ENCODE assay signal across 8 cellular contexts in the genomic region with DNA sequence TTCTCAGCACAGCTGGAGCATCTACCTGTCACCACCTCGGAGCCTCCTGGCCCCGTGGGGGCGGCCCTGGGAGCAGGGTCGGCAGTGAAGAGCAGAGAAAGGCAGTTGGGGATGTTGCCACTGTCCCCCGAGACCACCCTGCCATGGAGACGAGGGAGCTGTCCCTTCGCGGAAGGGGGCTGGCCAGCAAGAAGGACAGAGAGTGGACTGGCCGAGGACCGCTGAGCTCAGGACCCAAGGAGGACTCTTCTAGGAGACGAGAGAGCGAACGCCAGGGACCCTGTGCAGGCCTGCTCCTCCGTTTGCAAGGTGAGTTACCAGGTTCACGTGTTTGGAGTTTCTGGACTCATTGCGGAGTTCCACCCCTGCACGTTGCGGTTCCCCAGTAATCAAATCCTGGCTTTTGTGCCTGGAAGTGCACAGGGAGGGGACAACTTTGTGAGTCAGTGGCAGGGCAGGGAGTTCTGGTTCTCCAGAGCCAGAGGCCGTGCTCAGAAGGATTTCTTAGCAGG. TPM values are rescaled to one million over a fixed set of nuclear protein-coding genes. Genes with fewer than 3 reads are reported as not detected.
DNase-seq lines count a peak whose midpoint lies in the region; ATAC-seq and TF ChIP-seq lines count a peak whose summit lies in the region.

No MANE protein-coding gene starts in this region.

- H3K4me3 Mint-ChIP-seq in activated T-helper 1 cell treated with anti-CD3 and anti-CD28 coated beads, Interleukin-12 subunit alpha, Interleukin-12 subunit beta, Interleukin-2, Interleukin-4 antibody, amounts not matched to agents 30 ng/mL and 10 ng/mL and 1 ng/mL, durations not matched to agents 14 hours and 24 hours and 36 hours, result no peak overlapping the region

- intact Hi-C loops in colonic mucosa (cut with DNase I), result no loop called here
- intact Hi-C loops in activated T-helper 1 cell treated with anti-CD3 and anti-CD28 coated beads, Interleukin-12 subunit alpha, Interleukin-12 subunit beta, Interleukin-2, Interleukin-4 antibody, amounts not matched to agents 30 ng/mL and 10 ng/mL and 1 ng/mL, durations not matched to agents 14 hours and 24 hours and 36 hours (cut with micrococcal nuclease), result loop anchor here (2.0 kb wide), 1 partner anchor 588 kb away; no protein-coding TSS in a partner anchor

- no peaks in the 10 kb centered on the region for H3K9me3 Mint-ChIP-seq in activated T-helper 1 cell treated with anti-CD3 and anti-CD28 coated beads, Interleukin-12 subunit alpha, Interleukin-12 subunit beta, Interleukin-2, Interleukin-4 antibody, amounts not matched to agents 30 ng/mL and 10 ng/mL and 1 ng/mL, durations not matched to agents 14 hours and 24 hours and 36 hours

- H3K27me3 ChIP-seq in colonic mucosa, result no peaks in the 10 kb centered on the region
- no peaks in the 10 kb centered on the region for H3K27me3 ChIP-seq in lung (ENCODE audit: control insufficient read depth, insufficient read depth)
- no peaks in the 10 kb centered on the region for H3K27me3 ChIP-seq in stomach smooth muscle (ENCODE audit: control insufficient read depth in 1 of 2, insufficient read depth in 2 of 2, low read length in 2 of 2)

- H3K36me3 Mint-ChIP-seq in activated T-helper 1 cell treated with anti-CD3 and anti-CD28 coated beads, Interleukin-12 subunit alpha, Interleukin-12 subunit beta, Interleukin-2, Interleukin-4 antibody, amounts not matched to agents 30 ng/mL and 10 ng/mL and 1 ng/mL, durations not matched to agents 14 hours and 24 hours and 36 hours (ENCODE audit: low read depth), result no peaks in the 10 kb centered on the region

- H3K4me3 ChIP-seq in HEK293 (ENCODE audit: low read depth, low read length), result no peak overlapping the region
- H3K4me3 ChIP-seq in colonic mucosa, result no peak overlapping the region
- H3K4me3 ChIP-seq in lung, result no peak overlapping the region
- no peak overlapping the region for H3K4me3 ChIP-seq in stomach smooth muscle (ENCODE audit: low read length in 2 of 2)

- no peak for ATAC-seq in lung (ENCODE audit: insufficient read depth, low FRiP score)

- H3K36me3 ChIP-seq in HEK293 (ENCODE audit: control insufficient read depth in 2 of 2, insufficient read depth in 1 of 2, low read length in 2 of 2), result peaks cover 0 to 15% of the 10 kb centered on the region in 2 experiments; a peak in 2 of 3 replicates
- no peaks in the 10 kb centered on the region for H3K36me3 ChIP-seq in colonic mucosa
- peaks cover 0 to 3% of the 10 kb centered on the region in 2 donors for H3K36me3 ChIP-seq in lung (ENCODE audit: control insufficient read depth in 2 of 2, insufficient read depth in 2 of 2, low read length in 2 of 2)
- H3K36me3 ChIP-seq in stomach smooth muscle (ENCODE audit: control insufficient read depth in 2 of 2, insufficient read depth in 2 of 2, low read length in 2 of 2), result no peaks in the 10 kb centered on the region

- 73 to 82% methylated on average over 19 of the region's 19 CpGs for WGBS in lung, 2 donors

- H3K9me3 ChIP-seq in HEK293 (ENCODE audit: control insufficient read depth, insufficient read depth, low read depth, low read length) (no peaks in the 10 kb centered on the region), colonic mucosa (no peaks in the 10 kb centered on the region), lung (ENCODE audit: control insufficient read depth in 2 of 2, insufficient read depth in 1 of 2, low read length in 1 of 2) (no peaks in the 10 kb centered on the region), stomach smooth muscle (ENCODE audit: control insufficient read depth in 2 of 2, low read length in 2 of 2) (no peaks in the 10 kb centered on the region)

- peak; percentile 20 for DNase-seq in colonic mucosa
- DNase-seq in lung (ENCODE audit: low spot score), result peak; percentile 28
- DNase-seq in RKO (ENCODE audit: low spot score), result no peak
- DNase-seq in activated T-helper 1 cell treated with anti-CD3 and anti-CD28 coated beads, Interleukin-12 subunit alpha, Interleukin-12 subunit beta, Interleukin-2, Interleukin-4 antibody, amounts not matched to agents 30 ng/mL and 10 ng/mL and 1 ng/mL, durations not matched to agents 14 hours and 24 hours and 36 hours (ENCODE audit: low spot score), result no peak
- DNase-seq in stimulated activated CD4-positive, alpha-beta T cell treated with anti-CD3 and anti-CD28 coated beads, Interleukin-15, amount 100 ng/mL, for 24 hours, result no peak
- DNase-seq in HEK293T (ENCODE audit: extremely low spot score), result no peak

- peaks cover 11% of the 10 kb centered on the region for H3K27me3 Mint-ChIP-seq in activated T-helper 1 cell treated with anti-CD3 and anti-CD28 coated beads, Interleukin-12 subunit alpha, Interleukin-12 subunit beta, Interleukin-2, Interleukin-4 antibody, amounts not matched to agents 30 ng/mL and 10 ng/mL and 1 ng/mL, durations not matched to agents 14 hours and 24 hours and 36 hours (ENCODE audit: insufficient read depth)

- POLR2A ChIA-PET in HEK293 (lab: Yijun Ruan, JAX) (interaction anchor here (0.9 to 1.3 kb wide), 2 partner anchors 16 to 30 kb away, joined by 3 to 6 read pairs; no protein-coding TSS in a partner anchor), HEK293T (lab: Yijun Ruan, JAX) (interaction anchor here (0.6 to 1.8 kb wide), 5 partner anchors 16 to 147 kb away, joined by 3 to 5 read pairs (median 4); no protein-coding TSS in a partner anchor)

- no peak for TF ChIP-seq CTCF in HEK293 (tag by site-specific recombination; IDR thresholded peaks at IDR 0.05)
- TF ChIP-seq CTCF in colonic mucosa (IDR thresholded peaks at IDR 0.05), result no peak
- no peak for TF ChIP-seq CTCF in lung (IDR thresholded peaks at IDR 0.05; ENCODE audit: control extremely low read depth, extremely low read depth)

- no peak overlapping the region for H3K27ac ChIP-seq in HEK293 (ENCODE audit: extremely low read depth, low read depth, low read length)
- peak overlapping the region; percentile 72 for H3K27ac ChIP-seq in colonic mucosa
- H3K27ac ChIP-seq in lung (ENCODE audit: low read depth in 1 of 2, low read length in 1 of 2), result peak overlapping the region; percentile 87 to 96
- peak overlapping the region; percentile 92 for H3K27ac ChIP-seq in stomach smooth muscle (ENCODE audit: low read length)

- H3K9ac ChIP-seq in colonic mucosa (ENCODE audit: low read depth in 2 of 2, low read length in 2 of 2) (peak overlapping the region; percentile 58 to 80), stomach smooth muscle (ENCODE audit: low read length in 2 of 2) (no peak overlapping the region)

- no peaks in the 10 kb centered on the region; the same call in 1 of the 2 replicates for H3K4me1 ChIP-seq in HEK293 (ENCODE audit: control insufficient read depth, insufficient read depth, low read length)
- peaks cover 15% of the 10 kb centered on the region for H3K4me1 ChIP-seq in colonic mucosa
- peaks cover 0 to 27% of the 10 kb centered on the region in 2 donors for H3K4me1 ChIP-seq in lung (ENCODE audit: control insufficient read depth in 2 of 2, insufficient read depth in 2 of 2, low read length in 2 of 2)
- H3K4me1 ChIP-seq in stomach smooth muscle (ENCODE audit: control insufficient read depth, insufficient read depth, low read length), result peaks cover 50% of the 10 kb centered on the region

- peaks cover 5% of the 10 kb centered on the region for H3K4me1 Mint-ChIP-seq in activated T-helper 1 cell treated with anti-CD3 and anti-CD28 coated beads, Interleukin-12 subunit alpha, Interleukin-12 subunit beta, Interleukin-2, Interleukin-4 antibody, amounts not matched to agents 30 ng/mL and 10 ng/mL and 1 ng/mL, durations not matched to agents 14 hours and 24 hours and 36 hours (ENCODE audit: low read depth)

- CTCF ChIA-PET in HEK293 (lab: Yijun Ruan, JAX), result interaction anchor here (0.7 to 4.8 kb wide), 22 partner anchors 10 to 304 kb away, joined by 3 to 52 read pairs (median 4); no protein-coding TSS in a partner anchor
- CTCF ChIA-PET in HEK293T (lab: Yijun Ruan, JAX), result interaction anchor here (0.6 to 2.8 kb wide), 4 partner anchors 16 to 147 kb away, joined by 3 to 16 read pairs (median 4); no protein-coding TSS in a partner anchor

- no peak overlapping the region for H3K27ac Mint-ChIP-seq in activated T-helper 1 cell treated with anti-CD3 and anti-CD28 coated beads, Interleukin-12 subunit alpha, Interleukin-12 subunit beta, Interleukin-2, Interleukin-4 antibody, amounts not matched to agents 30 ng/mL and 10 ng/mL and 1 ng/mL, durations not matched to agents 14 hours and 24 hours and 36 hours

TF ChIP-seq in HEK293, 187 proteins besides CTCF, POLR2A, EP300 and RAD21 (continues in another document):
- no peak for TF ChIP-seq ZXDB (tag by site-specific recombination; IDR thresholded peaks at IDR 0.05)
- no peak for TF ChIP-seq ATF2 (tag by site-specific recombination; IDR thresholded peaks at IDR 0.05; ENCODE audit: low read depth)
- TF ChIP-seq MEIS1 (CRISPR knock-in tag; IDR thresholded peaks at IDR 0.05; ENCODE audit: borderline replicate concordance), result no peak

TF ChIP-seq in HEK293T, 16 proteins besides CTCF, POLR2A, EP300 and RAD21:
- TF ChIP-seq BHLHE40 (IDR thresholded peaks at IDR 0.05; ENCODE audit: borderline replicate concordance), result no peak
- TF ChIP-seq FOXA1 (IDR thresholded peaks at IDR 0.05), result no peak
- TF ChIP-seq SUZ12 (IDR thresholded peaks at IDR 0.05), result no peak
- TF ChIP-seq TARDBP (IDR thresholded peaks at IDR 0.05), result no peak
- no peak for TF ChIP-seq ARNT (IDR thresholded peaks at IDR 0.05)
- no peak for TF ChIP-seq HDGF (IDR thresholded peaks at IDR 0.05; ENCODE audit: borderline replicate concordance)
- no peak for TF ChIP-seq FOXK2 (IDR thresholded peaks at IDR 0.05)
- TF ChIP-seq SP1 (IDR thresholded peaks at IDR 0.05), result no peak
- TF ChIP-seq NFRKB (IDR thresholded peaks at IDR 0.05), result no peak
- no peak for TF ChIP-seq FOXM1 (IDR thresholded peaks at IDR 0.05; ENCODE audit: borderline replicate concordance)
- no peak for TF ChIP-seq L3MBTL2 (conservative IDR thresholded peaks at IDR 0.05)
- TF ChIP-seq CTBP1 (IDR thresholded peaks at IDR 0.05; ENCODE audit: borderline replicate concordance), result no peak
- no peak for TF ChIP-seq ZNF384 (IDR thresholded peaks at IDR 0.05)
- no peak for TF ChIP-seq ELF4 (IDR thresholded peaks at IDR 0.05)

RNA-seq across cellular contexts. Expression of gene POFUT2, which starts 5.6 kb away (rescaled TPM):
- 10 to 100 TPM; 23.8 to 31.6 TPM for total RNA-seq in colonic mucosa
- 10 to 100 TPM; 34.1 to 35.7 TPM for total RNA-seq in lung
- polyA plus RNA-seq in lung, result 10 to 100 TPM; 17.9 to 18.1 TPM
- 14.3 and 17.6 TPM in 2 replicates for total RNA-seq in activated T-helper 1 cell treated with anti-CD3 and anti-CD28 coated beads, Interleukin-12 subunit alpha, Interleukin-12 subunit beta, Interleukin-2, Interleukin-4 antibody, amounts not matched to agents 30 ng/mL and 10 ng/mL and 1 ng/mL, durations not matched to agents 14 hours and 24 hours and 36 hours

Comparison
In these comparisons a context has a peak if more than half of its experiments do, and no peak if none do; other contexts are left out.
1. DNase-seq: peak in colonic mucosa (single experiment) and lung (single experiment); none in RKO (single experiment), activated T-helper 1 cell treated with anti-CD3 and anti-CD28 coated beads, Interleukin-12 subunit alpha, Interleukin-12 subunit beta, Interleukin-2, Interleukin-4 antibody, amounts not matched to agents 30 ng/mL and 10 ng/mL and 1 ng/mL, durations not matched to agents 14 hours and 24 hours and 36 hours (single experiment), stimulated activated CD4-positive, alpha-beta T cell treated with anti-CD3 and anti-CD28 coated beads, Interleukin-15, amount 100 ng/mL, for 24 hours (single experiment) and HEK293T (single experiment).
2. H3K9ac ChIP-seq: peak in colonic mucosa (2 of 2); none in stomach smooth muscle (0 of 2).